19 cellular contexts compared by ENCODE assay signal in genomic region chr1:245876586-245876985, GRCh38.
A peak's percentile ranks its signal among the peaks of the same experiment; 100 is the strongest.
DNase-seq lines count a peak whose midpoint lies in the region; ATAC-seq and TF ChIP-seq lines count a peak whose summit lies in the region.
"Had no signal": no experiment of that assay in that cellular context is flagged by ENCODE, and none has a peak within 500 bp of the region (broad histone marks: within the 10 kb centered on the region; RNA-seq: fewer than 3 reads in every experiment).

No MANE protein-coding gene starts in this region.

- no peaks in the 10 kb centered on the region for H3K9me3 ChIP-seq in SK-N-SH
- H3K9me3 ChIP-seq in adrenal gland (replicated peaks in 1 of 3), result no peaks in the 10 kb centered on the region

- no peak overlapping the region for H3K9ac ChIP-seq in SK-N-SH

- H3K4me3 ChIP-seq in SK-N-SH (ENCODE audit: low read depth in 2 of 2, low read length in 1 of 2) (no peak overlapping the region), adrenal gland (no peak overlapping the region)
- H3K4me3 ChIP-seq: SK-N-MC had no signal

- CTCF ChIA-PET in SK-N-SH (lab: Yijun Ruan, JAX), result interaction anchor here (0.6 to 3.5 kb wide), 3 partner anchors 12 to 127 kb away, joined by 3 to 10 read pairs (median 4); no protein-coding TSS in a partner anchor

- intact Hi-C loops in adrenal gland (cut with DNase I), result no loop called here

- no peak for TF ChIP-seq EP300 in SK-N-SH (IDR thresholded peaks at IDR 0.05; ENCODE audit: borderline replicate concordance in 1 of 2, low read depth in 1 of 2, low read length in 1 of 2)

- H3K36me3 ChIP-seq in SK-N-SH (replicated peaks in 1 of 2; ENCODE audit: control insufficient read depth in 1 of 2, insufficient read depth in 2 of 2, low read length in 1 of 2), result no peaks in the 10 kb centered on the region
- no peaks in the 10 kb centered on the region for H3K36me3 ChIP-seq in adrenal gland (replicated peaks in 1 of 2)

- ATAC-seq in SK-N-SH treated with all-trans-retinoic acid at 6 μM for 48 hours, result no peak

- POLR2A ChIA-PET in SK-N-SH (lab: Yijun Ruan, JAX), result interaction anchor here (0.7 kb wide), 1 partner anchor 70 kb away, joined by 3 read pairs; no protein-coding TSS in a partner anchor

- no peak for DNase-seq in SK-N-SH
- DNase-seq in amniotic epithelial cell (ENCODE audit: low read depth), result peak; percentile 95
- peak; percentile 85 for DNase-seq in iris pigment epithelial cell (ENCODE audit: low read depth)
- DNase-seq in adrenal gland, result no peak
- no peak for DNase-seq in HuH-7 (ENCODE audit: low spot score)
- DNase-seq in epidermal melanocyte (ENCODE audit: insufficient read length, low spot score), result no peak
- DNase-seq in NCI-H1436 (lab: John Stamatoyannopoulos, UW), result no peak
- DNase-seq: Calu3, DMS79 treated with DMSO at 0.1 percent for 48 hours, Karpas-422, NCI-H1092 treated with DMSO at 0.1 percent for 48 hours, NCI-H2029, NCI-H526 treated with DMSO at 0.1 percent for 48 hours, SHP77 had no signal

- no peak overlapping the region for H2AFZ ChIP-seq in SK-N-SH (ENCODE audit: low read depth)

- no peak for TF ChIP-seq POLR2A in adrenal gland (IDR thresholded peaks at IDR 0.05)

- H3K27ac ChIP-seq in SK-N-SH (ENCODE audit: low read depth in 2 of 2, low read length in 1 of 2) (peak overlapping the region; percentile 96 to 100), adrenal gland (no peak overlapping the region)
- H3K27ac ChIP-seq: 22Rv1, HL-60, RWPE1, SK-N-MC had no signal

- H3K9me2 ChIP-seq in SK-N-SH, result no peaks in the 10 kb centered on the region

- 75% methylated on average over 5 of the region's 5 CpGs for WGBS in SK-N-SH (ENCODE audit: low lambda C conversion rate)
- 75 to 91% (median 83%) methylated on average over 5 of the region's 5 CpGs for WGBS in adrenal gland, 4 donors

- H3K27me3 ChIP-seq in SK-N-SH (ENCODE audit: insufficient read depth), result no peaks in the 10 kb centered on the region
- H3K27me3 ChIP-seq in adrenal gland, result no peaks in the 10 kb centered on the region

- H3K4me2 ChIP-seq in SK-N-SH, result no peak overlapping the region

- H3K4me1 ChIP-seq in SK-N-SH (ENCODE audit: control insufficient read depth in 1 of 2, insufficient read depth in 2 of 2, low read depth in 1 of 2, low read length in 1 of 2) (peaks cover 30 to 68% of the 10 kb centered on the region in 2 experiments), adrenal gland (replicated peaks in 1 of 2) (peaks cover 8 to 20% of the 10 kb centered on the region in 2 donors)

- H4K20me1 ChIP-seq in SK-N-SH (ENCODE audit: insufficient read depth), result no peaks in the 10 kb centered on the region

- no peak for TF ChIP-seq CTCF in SK-N-SH (IDR thresholded peaks at IDR 0.05)
- TF ChIP-seq CTCF in adrenal gland (IDR thresholded peaks at IDR 0.05), result no peak

- no peak for TF ChIP-seq RAD21 in SK-N-SH (IDR thresholded peaks at IDR 0.05; ENCODE audit: low read length)

- H3K79me2 ChIP-seq in SK-N-SH (ENCODE audit: insufficient read depth), result no peaks in the 10 kb centered on the region

- H3F3A ChIP-seq in SK-N-SH (replicated peaks; ENCODE audit: insufficient read depth), result peaks cover 31% of the 10 kb centered on the region

TF ChIP-seq in SK-N-SH, 30 proteins besides CTCF, POLR2A, EP300 and RAD21:
- TF ChIP-seq ELF1 (IDR thresholded peaks at IDR 0.05) (no peak), POLR2AphosphoS5 (IDR thresholded peaks at IDR 0.05; ENCODE audit: low read depth, low read length) (no peak)

TF ChIP-seq in SK-N-SH treated with all-trans-retinoic acid at 6 μM for 48 hours, 23 proteins besides CTCF, POLR2A, EP300 and RAD21:
- TF ChIP-seq ZNF8 (CRISPR knock-in tag; IDR thresholded peaks at IDR 0.05), result no peak
TF ChIP-seq in SK-N-SH treated with all-trans-retinoic acid at 6 μM for 48 hours: peak in this region for 0.

Comparison
In these comparisons a context has a peak if more than half of its experiments do, and no peak if none do; other contexts are left out.
1. DNase-seq: peak in amniotic epithelial cell (single experiment) and iris pigment epithelial cell (single experiment); none in SK-N-SH (single experiment), adrenal gland (0 of 7), HuH-7 (single experiment), epidermal melanocyte (single experiment) and NCI-H1436 (single experiment).
2. H3K27ac ChIP-seq: peak in SK-N-SH (2 of 2); none in adrenal gland (0 of 5).